9 cellular contexts compared by ENCODE assay signal in the genomic region with DNA sequence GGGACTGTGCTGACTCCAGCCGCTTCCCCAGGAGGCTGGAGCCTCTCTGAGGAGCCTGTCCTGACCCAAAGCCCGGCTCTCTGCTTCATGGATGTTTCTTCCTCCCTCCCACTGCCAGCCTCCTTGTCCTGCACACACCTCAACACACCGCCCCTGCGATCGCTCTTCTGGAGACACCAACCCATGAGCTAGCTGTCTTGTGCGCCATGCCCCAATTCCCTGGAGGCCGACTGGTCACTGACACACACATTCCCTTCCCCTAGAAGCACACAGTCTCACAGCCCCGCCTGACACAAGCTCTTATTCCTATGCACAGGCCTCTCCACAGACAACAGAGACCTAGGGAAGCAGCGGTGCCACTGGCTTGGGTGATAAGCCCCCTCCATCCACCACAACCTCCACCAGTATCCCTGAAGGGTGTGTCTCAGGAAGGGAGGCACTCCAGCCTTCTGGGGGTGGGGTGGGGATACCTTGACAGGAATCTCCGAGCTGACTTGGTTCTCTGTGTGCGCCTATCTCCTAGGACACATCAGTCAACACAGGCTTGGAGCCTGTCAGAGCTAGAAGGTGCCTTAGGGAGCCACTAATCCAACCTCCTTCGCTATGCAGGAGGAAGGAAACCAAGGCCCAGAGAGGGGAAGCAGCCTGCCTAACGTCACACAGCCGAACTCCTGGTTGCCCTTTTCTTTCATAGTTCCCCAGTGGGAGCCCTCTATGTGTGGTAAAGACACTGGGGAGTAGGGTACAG. TPM values are rescaled to one million over a fixed set of nuclear protein-coding genes. Genes with fewer than 3 reads are reported as not detected.
DNase-seq lines count a peak whose midpoint lies in the region; ATAC-seq and TF ChIP-seq lines count a peak whose summit lies in the region.
"Had no signal": no experiment of that assay in that cellular context is flagged by ENCODE, and none has a peak within 500 bp of the region (broad histone marks: within the 10 kb centered on the region; RNA-seq: fewer than 3 reads in every experiment).

No MANE protein-coding gene starts in this region.

- no peaks in the 10 kb centered on the region for H3K36me3 ChIP-seq in muscle layer of duodenum (ENCODE audit: control insufficient read depth in 1 of 2, insufficient read depth in 2 of 2, low read length in 2 of 2)

- ATAC-seq in HG03378 (IDR thresholded peaks at IDR 0.05; ENCODE audit: unreplicated experiment) = no peak

- H3K4me1 ChIP-seq in muscle layer of duodenum (ENCODE audit: control insufficient read depth in 1 of 2, insufficient read depth in 2 of 2, low read length in 2 of 2) = peaks cover 36 to 87% of the 10 kb centered on the region in 2 donors

- intact Hi-C loops in activated naive CD4-positive, alpha-beta T cell treated with anti-CD3 and anti-CD28 coated beads for 36 hours (cut with micrococcal nuclease) = no loop called here

- no peaks in the 10 kb centered on the region for H3K27me3 Mint-ChIP-seq in type B pancreatic cell
- H3K27me3 Mint-ChIP-seq in activated naive CD4-positive, alpha-beta T cell treated with anti-CD3 and anti-CD28 coated beads for 36 hours (ENCODE audit: low read depth) = no peaks in the 10 kb centered on the region

- CTCF ChIA-PET in activated naive CD4-positive, alpha-beta T cell treated with anti-CD3 and anti-CD28 coated beads for 36 hours (lab: Charles Lee) = interaction anchor here (8.1 kb wide), 1 partner anchor 17 kb away, joined by 93 read pairs; no protein-coding TSS in a partner anchor

- peak; percentile 60 for DNase-seq in NCI-H82 (lab: John Stamatoyannopoulos, UW)
- DNase-seq in NCI-H82 treated with DMSO at 0.1 percent for 48 hours (lab: John Stamatoyannopoulos, UW; ENCODE audit: unreplicated experiment) = no peak
- DNase-seq in ecto neural progenitor cell (ENCODE audit: low spot score) = peak; percentile 74
- no peak for DNase-seq in type B pancreatic cell (ENCODE audit: extremely low spot score, unreplicated experiment)
- DNase-seq in amygdala (lab: John Stamatoyannopoulos, UW) = no peak
- no peak for DNase-seq in activated naive CD4-positive, alpha-beta T cell treated with anti-CD3 and anti-CD28 coated beads for 36 hours
- DNase-seq: NCI-H446 treated with DMSO at 0.1 percent for 48 hours had no signal

- TF ChIP-seq CTCF in type B pancreatic cell (conservative IDR thresholded peaks at IDR 0.05) = no peak

- H3K4me1 Mint-ChIP-seq in type B pancreatic cell (ENCODE audit: unreplicated experiment) = peaks cover 69% of the 10 kb centered on the region
- H3K4me1 Mint-ChIP-seq in activated naive CD4-positive, alpha-beta T cell treated with anti-CD3 and anti-CD28 coated beads for 36 hours (ENCODE audit: low read depth) = peaks cover 15% of the 10 kb centered on the region

- peak overlapping the region; percentile 78 for H3K4me3 Mint-ChIP-seq in type B pancreatic cell
- H3K4me3 Mint-ChIP-seq in activated naive CD4-positive, alpha-beta T cell treated with anti-CD3 and anti-CD28 coated beads for 36 hours = no peak overlapping the region

- peak overlapping the region; percentile 91 for H3K27ac Mint-ChIP-seq in type B pancreatic cell
- no peak overlapping the region for H3K27ac Mint-ChIP-seq in activated naive CD4-positive, alpha-beta T cell treated with anti-CD3 and anti-CD28 coated beads for 36 hours

- H3K36me3 Mint-ChIP-seq in type B pancreatic cell = no peaks in the 10 kb centered on the region
- H3K36me3 Mint-ChIP-seq in activated naive CD4-positive, alpha-beta T cell treated with anti-CD3 and anti-CD28 coated beads for 36 hours (ENCODE audit: low read depth) = no peaks in the 10 kb centered on the region

- no peaks in the 10 kb centered on the region for H3K27me3 ChIP-seq in muscle layer of duodenum (ENCODE audit: low read depth, low read length)

- peak overlapping the region; percentile 72 for H3K27ac ChIP-seq in muscle layer of duodenum (ENCODE audit: low read length)

- no peak overlapping the region for H3K4me3 ChIP-seq in muscle layer of duodenum (ENCODE audit: low read depth in 1 of 2, low read length in 2 of 2)

- H3K9me3 Mint-ChIP-seq in type B pancreatic cell = no peaks in the 10 kb centered on the region
- no peaks in the 10 kb centered on the region for H3K9me3 Mint-ChIP-seq in activated naive CD4-positive, alpha-beta T cell treated with anti-CD3 and anti-CD28 coated beads for 36 hours

- no peaks in the 10 kb centered on the region for H3K9me3 ChIP-seq in muscle layer of duodenum (ENCODE audit: control insufficient read depth in 1 of 2, low read length in 2 of 2)

RNA-seq across cellular contexts. Expression of gene AHDC1, which starts 31.1 kb away (rescaled TPM):
- 49.3 and 61.0 TPM in 2 replicates for total RNA-seq in type B pancreatic cell (ENCODE audit: low replicate concordance)
- 10 to 100 TPM in 1 of 2 experiments, 1 to 10 TPM in 1; 7.7 to 10.1 TPM for total RNA-seq in activated naive CD4-positive, alpha-beta T cell treated with anti-CD3 and anti-CD28 coated beads for 36 hours

Comparison
In these comparisons a context has a peak if more than half of its experiments do, and no peak if none do; other contexts are left out.
1. DNase-seq: peak in NCI-H82 (single experiment) and ecto neural progenitor cell (single experiment); none in NCI-H82 treated with DMSO at 0.1 percent for 48 hours (single experiment), type B pancreatic cell (single experiment), amygdala (0 of 56) and activated naive CD4-positive, alpha-beta T cell treated with anti-CD3 and anti-CD28 coated beads for 36 hours (single experiment).